In genomic region chr12:4214912-4215861, GRCh38 we compare ENCODE assay signal across 8 cellular contexts. TPM values are rescaled to one million over a fixed set of nuclear protein-coding genes. Genes with fewer than 3 reads are reported as not detected.
DNase-seq lines count a peak whose midpoint lies in the region; ATAC-seq and TF ChIP-seq lines count a peak whose summit lies in the region.

No MANE protein-coding gene starts in this region.

- no peak overlapping the region for H3K27ac ChIP-seq in psoas muscle

- H3K4me1 Mint-ChIP-seq in MCF 10A (ENCODE audit: insufficient read depth, unreplicated experiment), result peaks cover 13% of the 10 kb centered on the region

- DNase-seq in NOMO-1 treated with dmso at 0.1 percent for 144 hours (lab: John Stamatoyannopoulos, UW; ENCODE audit: unreplicated experiment) (peak; percentile 80), MCF 10A (ENCODE audit: unreplicated experiment) (peak; percentile 38), psoas muscle (peak; percentile 52 to 79), DMS 273 treated with DMSO at 0.1 percent for 48 hours (lab: John Stamatoyannopoulos, UW) (no peak), DMS114 treated with DMSO at 0.1 percent for 48 hours (lab: John Stamatoyannopoulos, UW; ENCODE audit: unreplicated experiment) (no peak), HT-29 (ENCODE audit: low spot score) (no peak)

- no peak overlapping the region for H3K4me3 Mint-ChIP-seq in MCF 10A (ENCODE audit: unreplicated experiment)

- peaks cover 45% of the 10 kb centered on the region for H3K27me3 Mint-ChIP-seq in MCF 10A (ENCODE audit: insufficient read depth, unreplicated experiment)

- TF ChIP-seq CTCF in MCF 10A (IDR thresholded peaks at IDR 0.05; ENCODE audit: unreplicated experiment), result no peak
- TF ChIP-seq CTCF in psoas muscle (IDR thresholded peaks at IDR 0.05), result no peak

- CTCF ChIA-PET in MCF 10A (lab: Yijun Ruan, JAX), result interaction anchor here (0.6 to 1.3 kb wide), 2 partner anchors 14 to 329 kb away, joined by 3 to 4 read pairs; no protein-coding TSS in a partner anchor

- ATAC-seq in GM18520 (IDR thresholded peaks at IDR 0.05; ENCODE audit: unreplicated experiment), result peak; percentile 44
- peak; percentile 57 for ATAC-seq in HG02623 (IDR thresholded peaks at IDR 0.05; ENCODE audit: unreplicated experiment)
- ATAC-seq in psoas muscle, result peak in 1 of 4 donors; percentile 36

- intact Hi-C loops in MCF 10A (cut with micrococcal nuclease), result no loop called here
- intact Hi-C loops in psoas muscle (cut with DNase I), result no loop called here

- no peaks in the 10 kb centered on the region for H3K36me3 ChIP-seq in psoas muscle (ENCODE audit: insufficient read depth in 1 of 2, low read depth in 1 of 2)

- H3K36me3 Mint-ChIP-seq in MCF 10A (ENCODE audit: insufficient read depth, unreplicated experiment), result no peaks in the 10 kb centered on the region

- H3K4me1 ChIP-seq in psoas muscle, result no peaks in the 10 kb centered on the region

- POLR2A ChIA-PET in MCF 10A (lab: Yijun Ruan, JAX), result interaction anchor here (0.7 kb wide), 1 partner anchor 329 kb away, joined by 3 read pairs; no protein-coding TSS in a partner anchor

- peaks cover 0 to 2% (median 0%) of the 10 kb centered on the region in 3 donors for H3K27me3 ChIP-seq in psoas muscle (ENCODE audit: insufficient read depth in 3 of 3, low read length in 2 of 3)

- no peaks in the 10 kb centered on the region for H3K9me3 Mint-ChIP-seq in MCF 10A (ENCODE audit: unreplicated experiment)

- H3K27ac Mint-ChIP-seq in MCF 10A (ENCODE audit: low read depth, unreplicated experiment), result no peak overlapping the region

- BruUV-seq in MCF 10A (replicated peaks; lab: Mats Ljungman, UMichigan), result no TSS peak

- H3K9me3 ChIP-seq in psoas muscle, result no peaks in the 10 kb centered on the region

- no peak overlapping the region for H3K4me3 ChIP-seq in psoas muscle

- 73 to 75% (median 73%) methylated on average over 24 of the region's 24 CpGs for WGBS in psoas muscle, 3 donors

RNA-seq across cellular contexts. Expression of gene CCND2, which starts 58.4 kb away (rescaled TPM):
- total RNA-seq in MCF 10A (2022), result 62.2 and 70.9 TPM in 2 replicates
- total RNA-seq in psoas muscle, result 10 to 100 TPM in 1 of 4 donors, 1 to 10 TPM in 3; 3.3 to 10.1 (median 6.2) TPM
- under 1 TPM; 0.31 to 0.68 (median 0.58) TPM for polyA plus RNA-seq in psoas muscle
- not detected in 2 replicates for total RNA-seq in HT-29 (2014; rRNA removed; shearing (Covaris generic))

Comparison
In these comparisons a context has a peak if more than half of its experiments do, and no peak if none do; other contexts are left out.
1. DNase-seq: peak in NOMO-1 treated with dmso at 0.1 percent for 144 hours (single experiment), MCF 10A (single experiment) and psoas muscle (2 of 2); none in DMS 273 treated with DMSO at 0.1 percent for 48 hours (single experiment), DMS114 treated with DMSO at 0.1 percent for 48 hours (single experiment) and HT-29 (single experiment).